In the genomic region with DNA sequence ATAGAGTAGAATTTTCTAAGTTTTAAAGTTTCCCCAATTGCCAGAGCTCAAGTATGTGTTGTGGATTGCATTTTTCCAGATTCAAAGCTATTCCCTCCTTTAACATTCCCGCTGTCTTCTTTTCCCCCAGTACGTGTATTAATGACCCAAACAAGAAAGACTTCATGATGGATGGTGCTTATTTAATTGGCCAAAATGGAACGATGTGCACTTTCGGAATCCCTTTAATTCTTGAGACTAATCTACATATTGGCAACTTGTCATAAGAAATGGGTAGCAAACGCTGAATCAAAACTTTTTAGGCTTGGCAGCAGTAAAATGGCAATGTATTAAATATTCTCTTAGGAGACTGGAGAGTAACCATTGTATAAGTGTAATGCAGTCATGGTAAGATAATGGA, we compare ENCODE assay signal across 2 cellular contexts.
TF ChIP-seq lines count a peak whose summit lies in the region.

No MANE protein-coding gene starts in this region.

TF ChIP-seq in HEK293, 187 proteins besides CTCF, POLR2A, EP300 and RAD21:
- TF ChIP-seq ZIC2 (tag by site-specific recombination; IDR thresholded peaks at IDR 0.05): no peak
- TF ChIP-seq ZNF157 (tag by site-specific recombination; IDR thresholded peaks at IDR 0.05): 0 out of 2 replicates have a peak, but pooled peaks have one; percentile 19
TF ChIP-seq in HEK293: peak in this region for 1.

TF ChIP-seq in H1, 55 proteins besides CTCF, POLR2A, EP300 and RAD21:
- TF ChIP-seq, protein P1, sequence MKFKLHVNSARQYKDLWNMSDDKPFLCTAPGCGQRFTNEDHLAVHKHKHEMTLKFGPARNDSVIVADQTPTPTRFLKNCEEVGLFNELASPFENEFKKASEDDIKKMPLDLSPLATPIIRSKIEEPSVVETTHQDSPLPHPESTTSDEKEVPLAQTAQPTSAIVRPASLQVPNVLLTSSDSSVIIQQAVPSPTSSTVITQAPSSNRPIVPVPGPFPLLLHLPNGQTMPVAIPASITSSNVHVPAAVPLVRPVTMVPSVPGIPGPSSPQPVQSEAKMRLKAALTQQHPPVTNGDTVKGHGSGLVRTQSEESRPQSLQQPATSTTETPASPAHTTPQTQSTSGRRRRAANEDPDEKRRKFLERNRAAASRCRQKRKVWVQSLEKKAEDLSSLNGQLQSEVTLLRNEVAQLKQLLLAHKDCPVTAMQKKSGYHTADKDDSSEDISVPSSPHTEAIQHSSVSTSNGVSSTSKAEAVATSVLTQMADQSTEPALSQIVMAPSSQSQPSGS (IDR thresholded peaks at IDR 0.05; ENCODE audit: low read length): no peak
- no peak for TF ChIP-seq SIX5 (IDR thresholded peaks at IDR 0.05; ENCODE audit: low read depth, low read length)
- TF ChIP-seq BCL11A (IDR thresholded peaks at IDR 0.05; ENCODE audit: low read depth in 2 of 2, low read length in 2 of 2): no peak
- TF ChIP-seq, protein P2, sequence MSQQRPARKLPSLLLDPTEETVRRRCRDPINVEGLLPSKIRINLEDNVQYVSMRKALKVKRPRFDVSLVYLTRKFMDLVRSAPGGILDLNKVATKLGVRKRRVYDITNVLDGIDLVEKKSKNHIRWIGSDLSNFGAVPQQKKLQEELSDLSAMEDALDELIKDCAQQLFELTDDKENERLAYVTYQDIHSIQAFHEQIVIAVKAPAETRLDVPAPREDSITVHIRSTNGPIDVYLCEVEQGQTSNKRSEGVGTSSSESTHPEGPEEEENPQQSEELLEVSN (IDR thresholded peaks at IDR 0.05): no peak
- TF ChIP-seq MAFK (IDR thresholded peaks at IDR 0.05; ENCODE audit: low read depth, low read length): no peak
- TF ChIP-seq SUZ12 (IDR thresholded peaks at IDR 0.05; ENCODE audit: low read length): no peak
- TF ChIP-seq BACH1 (IDR thresholded peaks at IDR 0.05; ENCODE audit: low read length): no peak
- TF ChIP-seq FOSL1 (IDR thresholded peaks at IDR 0.05; ENCODE audit: insufficient read depth, low read depth, low read length): no peak
- no peak for TF ChIP-seq HDAC6 (IDR thresholded peaks at IDR 0.05; ENCODE audit: low read depth, low read length)
- TF ChIP-seq, protein P3, sequence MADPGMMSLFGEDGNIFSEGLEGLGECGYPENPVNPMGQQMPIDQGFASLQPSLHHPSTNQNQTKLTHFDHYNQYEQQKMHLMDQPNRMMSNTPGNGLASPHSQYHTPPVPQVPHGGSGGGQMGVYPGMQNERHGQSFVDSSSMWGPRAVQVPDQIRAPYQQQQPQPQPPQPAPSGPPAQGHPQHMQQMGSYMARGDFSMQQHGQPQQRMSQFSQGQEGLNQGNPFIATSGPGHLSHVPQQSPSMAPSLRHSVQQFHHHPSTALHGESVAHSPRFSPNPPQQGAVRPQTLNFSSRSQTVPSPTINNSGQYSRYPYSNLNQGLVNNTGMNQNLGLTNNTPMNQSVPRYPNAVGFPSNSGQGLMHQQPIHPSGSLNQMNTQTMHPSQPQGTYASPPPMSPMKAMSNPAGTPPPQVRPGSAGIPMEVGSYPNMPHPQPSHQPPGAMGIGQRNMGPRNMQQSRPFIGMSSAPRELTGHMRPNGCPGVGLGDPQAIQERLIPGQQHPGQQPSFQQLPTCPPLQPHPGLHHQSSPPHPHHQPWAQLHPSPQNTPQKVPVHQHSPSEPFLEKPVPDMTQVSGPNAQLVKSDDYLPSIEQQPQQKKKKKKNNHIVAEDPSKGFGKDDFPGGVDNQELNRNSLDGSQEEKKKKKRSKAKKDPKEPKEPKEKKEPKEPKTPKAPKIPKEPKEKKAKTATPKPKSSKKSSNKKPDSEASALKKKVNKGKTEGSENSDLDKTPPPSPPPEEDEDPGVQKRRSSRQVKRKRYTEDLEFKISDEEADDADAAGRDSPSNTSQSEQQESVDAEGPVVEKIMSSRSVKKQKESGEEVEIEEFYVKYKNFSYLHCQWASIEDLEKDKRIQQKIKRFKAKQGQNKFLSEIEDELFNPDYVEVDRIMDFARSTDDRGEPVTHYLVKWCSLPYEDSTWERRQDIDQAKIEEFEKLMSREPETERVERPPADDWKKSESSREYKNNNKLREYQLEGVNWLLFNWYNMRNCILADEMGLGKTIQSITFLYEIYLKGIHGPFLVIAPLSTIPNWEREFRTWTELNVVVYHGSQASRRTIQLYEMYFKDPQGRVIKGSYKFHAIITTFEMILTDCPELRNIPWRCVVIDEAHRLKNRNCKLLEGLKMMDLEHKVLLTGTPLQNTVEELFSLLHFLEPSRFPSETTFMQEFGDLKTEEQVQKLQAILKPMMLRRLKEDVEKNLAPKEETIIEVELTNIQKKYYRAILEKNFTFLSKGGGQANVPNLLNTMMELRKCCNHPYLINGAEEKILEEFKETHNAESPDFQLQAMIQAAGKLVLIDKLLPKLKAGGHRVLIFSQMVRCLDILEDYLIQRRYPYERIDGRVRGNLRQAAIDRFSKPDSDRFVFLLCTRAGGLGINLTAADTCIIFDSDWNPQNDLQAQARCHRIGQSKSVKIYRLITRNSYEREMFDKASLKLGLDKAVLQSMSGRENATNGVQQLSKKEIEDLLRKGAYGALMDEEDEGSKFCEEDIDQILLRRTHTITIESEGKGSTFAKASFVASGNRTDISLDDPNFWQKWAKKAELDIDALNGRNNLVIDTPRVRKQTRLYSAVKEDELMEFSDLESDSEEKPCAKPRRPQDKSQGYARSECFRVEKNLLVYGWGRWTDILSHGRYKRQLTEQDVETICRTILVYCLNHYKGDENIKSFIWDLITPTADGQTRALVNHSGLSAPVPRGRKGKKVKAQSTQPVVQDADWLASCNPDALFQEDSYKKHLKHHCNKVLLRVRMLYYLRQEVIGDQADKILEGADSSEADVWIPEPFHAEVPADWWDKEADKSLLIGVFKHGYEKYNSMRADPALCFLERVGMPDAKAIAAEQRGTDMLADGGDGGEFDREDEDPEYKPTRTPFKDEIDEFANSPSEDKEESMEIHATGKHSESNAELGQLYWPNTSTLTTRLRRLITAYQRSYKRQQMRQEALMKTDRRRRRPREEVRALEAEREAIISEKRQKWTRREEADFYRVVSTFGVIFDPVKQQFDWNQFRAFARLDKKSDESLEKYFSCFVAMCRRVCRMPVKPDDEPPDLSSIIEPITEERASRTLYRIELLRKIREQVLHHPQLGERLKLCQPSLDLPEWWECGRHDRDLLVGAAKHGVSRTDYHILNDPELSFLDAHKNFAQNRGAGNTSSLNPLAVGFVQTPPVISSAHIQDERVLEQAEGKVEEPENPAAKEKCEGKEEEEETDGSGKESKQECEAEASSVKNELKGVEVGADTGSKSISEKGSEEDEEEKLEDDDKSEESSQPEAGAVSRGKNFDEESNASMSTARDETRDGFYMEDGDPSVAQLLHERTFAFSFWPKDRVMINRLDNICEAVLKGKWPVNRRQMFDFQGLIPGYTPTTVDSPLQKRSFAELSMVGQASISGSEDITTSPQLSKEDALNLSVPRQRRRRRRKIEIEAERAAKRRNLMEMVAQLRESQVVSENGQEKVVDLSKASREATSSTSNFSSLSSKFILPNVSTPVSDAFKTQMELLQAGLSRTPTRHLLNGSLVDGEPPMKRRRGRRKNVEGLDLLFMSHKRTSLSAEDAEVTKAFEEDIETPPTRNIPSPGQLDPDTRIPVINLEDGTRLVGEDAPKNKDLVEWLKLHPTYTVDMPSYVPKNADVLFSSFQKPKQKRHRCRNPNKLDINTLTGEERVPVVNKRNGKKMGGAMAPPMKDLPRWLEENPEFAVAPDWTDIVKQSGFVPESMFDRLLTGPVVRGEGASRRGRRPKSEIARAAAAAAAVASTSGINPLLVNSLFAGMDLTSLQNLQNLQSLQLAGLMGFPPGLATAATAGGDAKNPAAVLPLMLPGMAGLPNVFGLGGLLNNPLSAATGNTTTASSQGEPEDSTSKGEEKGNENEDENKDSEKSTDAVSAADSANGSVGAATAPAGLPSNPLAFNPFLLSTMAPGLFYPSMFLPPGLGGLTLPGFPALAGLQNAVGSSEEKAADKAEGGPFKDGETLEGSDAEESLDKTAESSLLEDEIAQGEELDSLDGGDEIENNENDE (IDR thresholded peaks at IDR 0.05; ENCODE audit: insufficient replicate concordance, low read length): no peak
- TF ChIP-seq, protein P4, sequence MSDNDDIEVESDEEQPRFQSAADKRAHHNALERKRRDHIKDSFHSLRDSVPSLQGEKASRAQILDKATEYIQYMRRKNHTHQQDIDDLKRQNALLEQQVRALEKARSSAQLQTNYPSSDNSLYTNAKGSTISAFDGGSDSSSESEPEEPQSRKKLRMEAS (IDR thresholded peaks at IDR 0.05): no peak
- TF ChIP-seq CHD1 (IDR thresholded peaks at IDR 0.05; ENCODE audit: low read depth, low read length): no peak
- TF ChIP-seq JUND (IDR thresholded peaks at IDR 0.05; ENCODE audit: low read length): no peak
- TF ChIP-seq RBBP5 (IDR thresholded peaks at IDR 0.05; ENCODE audit: borderline replicate concordance, low read depth, low read length): no peak
- no peak for TF ChIP-seq TCF12 (IDR thresholded peaks at IDR 0.05; ENCODE audit: low read depth, low read length)
- TF ChIP-seq SP4 (IDR thresholded peaks at IDR 0.05; ENCODE audit: low read length): no peak
- no peak for TF ChIP-seq SAP30 (IDR thresholded peaks at IDR 0.05; ENCODE audit: insufficient read depth, insufficient replicate concordance, low read length)
- TF ChIP-seq ZNF274 (IDR thresholded peaks at IDR 0.05; ENCODE audit: borderline replicate concordance, extremely low read depth, low read length): no peak
- TF ChIP-seq TAF1 (IDR thresholded peaks at IDR 0.05; ENCODE audit: low read depth, low read length): no peak
